In the genomic region with DNA sequence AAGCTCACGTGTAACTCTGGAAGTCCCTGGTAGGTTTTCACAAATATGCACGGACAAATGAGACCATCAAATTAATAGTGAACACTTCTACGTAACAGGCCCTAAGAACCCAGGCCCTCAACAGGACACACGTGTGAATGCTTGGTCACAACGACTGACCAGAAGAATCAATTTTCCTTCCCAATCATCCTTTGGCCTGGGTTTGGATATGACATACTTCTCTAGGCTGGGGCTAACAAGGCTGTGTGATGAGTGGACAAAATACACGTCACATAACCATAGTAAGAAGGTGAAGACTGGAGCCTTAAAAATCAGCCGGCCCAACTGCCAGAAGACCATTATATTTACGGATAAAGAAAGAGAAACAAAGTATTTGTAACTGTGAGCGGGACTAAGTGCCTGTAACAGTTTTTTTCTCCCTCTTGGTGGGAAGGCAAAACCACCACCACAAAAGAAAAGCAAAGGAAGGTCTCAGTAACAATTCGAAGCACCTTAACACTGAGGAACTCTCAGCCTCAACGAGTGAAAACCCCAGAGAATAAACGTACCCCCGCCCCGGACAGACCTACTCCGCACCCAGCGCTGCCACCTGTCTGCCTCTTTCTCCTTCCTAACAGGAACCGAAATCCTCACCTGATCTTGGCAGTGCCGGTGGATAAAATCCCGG, we compare ENCODE assay signal across 8 cellular contexts. TPM values are rescaled to one million over a fixed set of nuclear protein-coding genes. Genes with fewer than 3 reads are reported as not detected.
DNase-seq lines count a peak whose midpoint lies in the region; ATAC-seq, FAIRE-seq and TF ChIP-seq lines count a peak whose summit lies in the region.

No MANE protein-coding gene starts in this region.

- DNase-seq in activated T-cell treated with anti-CD3 and anti-CD28 coated beads, Interleukin-2, amount 50 U/mL, for 4 hours, result no peak
- DNase-seq in activated T-cell treated with anti-CD3 and anti-CD28 coated beads for 4 hours, result no peak
- peak; percentile 29 for DNase-seq in astrocyte of the spinal cord (ENCODE audit: low read depth, low spot score)
- DNase-seq in kidney epithelial cell (ENCODE audit: low read depth), result no peak
- DNase-seq in GM12892 (ENCODE audit: insufficient read length), result no peak
- no peak for DNase-seq in NCI-H1436 treated with DMSO at 0.1 percent for 48 hours (lab: John Stamatoyannopoulos, UW)

- H3K27me3 ChIP-seq in HUES64 (ENCODE audit: insufficient read depth, low read length), result no peaks in the 10 kb centered on the region
- H3K27me3 ChIP-seq in kidney epithelial cell (ENCODE audit: control insufficient read depth, insufficient read depth, low read length), result no peaks in the 10 kb centered on the region
- H3K27me3 ChIP-seq in stomach smooth muscle (ENCODE audit: control insufficient read depth in 1 of 2, insufficient read depth in 2 of 2, low read length in 2 of 2), result no peaks in the 10 kb centered on the region

- H3K4me3 ChIP-seq in HUES64 (ENCODE audit: low read length), result peak overlapping the region; percentile 96
- peak overlapping the region; percentile 92 for H3K4me3 ChIP-seq in astrocyte of the spinal cord (ENCODE audit: low read depth, low read length)
- peak overlapping the region; percentile 89 for H3K4me3 ChIP-seq in kidney epithelial cell (ENCODE audit: low read depth, low read length)
- peak overlapping the region; percentile 68 to 100 for H3K4me3 ChIP-seq in stomach smooth muscle (ENCODE audit: low read length in 2 of 2)

- peaks cover 21% of the 10 kb centered on the region for H3K36me3 Mint-ChIP-seq in activated T-cell treated with anti-CD3 and anti-CD28 coated beads, Interleukin-2, amount 50 U/mL, for 4 hours (ENCODE audit: insufficient read depth)

- peaks cover 76% of the 10 kb centered on the region for H3K4me1 Mint-ChIP-seq in activated T-cell treated with anti-CD3 and anti-CD28 coated beads, Interleukin-2, amount 50 U/mL, for 4 hours (ENCODE audit: low read depth)

- H3K9me3 ChIP-seq in HUES64 (ENCODE audit: insufficient read depth, low read depth, low read length) (no peaks in the 10 kb centered on the region), stomach smooth muscle (ENCODE audit: control insufficient read depth in 2 of 2, low read length in 2 of 2) (no peaks in the 10 kb centered on the region)

- ATAC-seq in activated T-cell treated with anti-CD3 and anti-CD28 coated beads, Interleukin-2, amount 50 U/mL, for 4 hours, result peak; percentile 17 to 20

- 4% methylated on average over 19 of the region's 19 CpGs for WGBS in HUES64

- H3K4me3 Mint-ChIP-seq in activated T-cell treated with anti-CD3 and anti-CD28 coated beads, Interleukin-2, amount 50 U/mL, for 4 hours, result peak overlapping the region; percentile 100

- H3K4me1 ChIP-seq in HUES64 (ENCODE audit: insufficient read depth, low read length), result peaks cover 21% of the 10 kb centered on the region
- H3K4me1 ChIP-seq in stomach smooth muscle (ENCODE audit: control insufficient read depth, insufficient read depth, low read length), result peaks cover 15% of the 10 kb centered on the region

- in situ Hi-C loops in astrocyte of the spinal cord (cut with HindIII; ENCODE audit: low sequenced_read_pairs), result no loop called here

- no peaks in the 10 kb centered on the region for H3K27me3 Mint-ChIP-seq in activated T-cell treated with anti-CD3 and anti-CD28 coated beads, Interleukin-2, amount 50 U/mL, for 4 hours (ENCODE audit: low read depth)

- H3K36me3 ChIP-seq in HUES64 (ENCODE audit: insufficient read depth, low read length) (peaks cover 22% of the 10 kb centered on the region), kidney epithelial cell (ENCODE audit: control insufficient read depth, insufficient read depth, low read length) (no peaks in the 10 kb centered on the region), stomach smooth muscle (ENCODE audit: control insufficient read depth in 2 of 2, insufficient read depth in 2 of 2, low read length in 2 of 2) (peaks cover 4 to 5% of the 10 kb centered on the region in 2 donors)

- peak overlapping the region; percentile 89 for H3K9ac ChIP-seq in HUES64 (ENCODE audit: low read depth, low read length)
- peak overlapping the region; percentile 83 to 97 for H3K9ac ChIP-seq in stomach smooth muscle (ENCODE audit: low read length in 2 of 2)

- H3K27ac ChIP-seq in HUES64 (ENCODE audit: low read depth, low read length) (peak overlapping the region; percentile 17; the same call in 1 of the 2 replicates), stomach smooth muscle (ENCODE audit: low read length) (peak overlapping the region; percentile 97)

- TF ChIP-seq POLR2A in GM12892 (IDR thresholded peaks at IDR 0.05; ENCODE audit: low read depth, low read length), result no peak

- TF ChIP-seq CTCF in astrocyte of the spinal cord (IDR thresholded peaks at IDR 0.05; ENCODE audit: low read depth, low read length) (no peak), kidney epithelial cell (IDR thresholded peaks at IDR 0.05; ENCODE audit: insufficient read depth, low read length, poor library complexity, severe bottlenecking) (no peak)

- no peak for FAIRE-seq in GM12892 (lab: Jason Lieb, UNC)

- H3K9me3 Mint-ChIP-seq in activated T-cell treated with anti-CD3 and anti-CD28 coated beads, Interleukin-2, amount 50 U/mL, for 4 hours, result no peaks in the 10 kb centered on the region

RNA-seq across cellular contexts. Expression of a gene that starts 0.5 kb away (rescaled TPM):
- total RNA-seq in activated T-cell treated with anti-CD3 and anti-CD28 coated beads, Interleukin-2, amount 50 U/mL, for 4 hours, result 10 to 100 TPM; 27.3 to 28.8 (median 28.5) TPM
- 11.2 TPM for polyA plus RNA-seq in HUES64 (2013, experiment 1 of 2)
- polyA plus RNA-seq in HUES64 (2013, experiment 2 of 2), result 11.3 TPM
- total RNA-seq in kidney epithelial cell, result 23.2 and 26.5 TPM in 2 replicates
- polyA plus RNA-seq in GM12892 (2012; ENCODE audit: missing spikeins), result 8.3 TPM

RNA-seq across cellular contexts. Expression of a gene that starts 57.7 kb away (rescaled TPM):
- not detected for total RNA-seq in activated T-cell treated with anti-CD3 and anti-CD28 coated beads, Interleukin-2, amount 50 U/mL, for 4 hours
- 8.1 TPM for polyA plus RNA-seq in HUES64 (2013, experiment 1 of 2)
- polyA plus RNA-seq in HUES64 (2013, experiment 2 of 2), result 7.5 TPM
- total RNA-seq in kidney epithelial cell, result not detected in 2 replicates
- polyA plus RNA-seq in GM12892 (2012; ENCODE audit: missing spikeins), result not detected
